ENCODE assay signal across 8 cellular contexts in genomic region chr6:32195902-32196681, GRCh38. TPM values are rescaled to one million over a fixed set of nuclear protein-coding genes. Genes with fewer than 3 reads are reported as not detected.
DNase-seq lines count a peak whose midpoint lies in the region; ATAC-seq and TF ChIP-seq lines count a peak whose summit lies in the region.

No MANE protein-coding gene starts in this region.

- DNase-seq in GM04504 (ENCODE audit: low read depth) (peak; percentile 44), GM23338 (ENCODE audit: low spot score) (peak; percentile 97), Kasumi-1 (lab: John Stamatoyannopoulos, UW) (peak; percentile 30 to 41), SJCRH30 (peak; percentile 96 to 97), adrenal gland (peak; percentile 85 to 97 (median 90)), heart left ventricle (peak; percentile 96 to 98 (median 97)), NCI-H187 treated with DMSO at 0.1 percent for 48 hours (lab: John Stamatoyannopoulos, UW) (no peak)

- H3K4me2 ChIP-seq in GM23338 (peak overlapping the region; percentile 100), parathyroid adenoma (ENCODE audit: low read length) (peak overlapping the region; percentile 92)

- H2AFZ ChIP-seq in GM23338 (peak overlapping the region; percentile 86; the same call in 1 of the 2 replicates), parathyroid adenoma (peak overlapping the region; percentile 93)

- no peak for TF ChIP-seq CTCF in GM23338 (conservative IDR thresholded peaks at IDR 0.05; ENCODE audit: low read depth in 2 of 2)
- peak in 1 of 6 experiments; percentile 2 for TF ChIP-seq CTCF in adrenal gland (IDR thresholded peaks at IDR 0.05)
- peak in 1 of 12 donors; percentile 3 for TF ChIP-seq CTCF in heart left ventricle (IDR thresholded peaks at IDR 0.05)
- no peak for TF ChIP-seq CTCF in parathyroid adenoma (IDR thresholded peaks at IDR 0.05)

- H3K27ac Mint-ChIP-seq in GM23338, result peak overlapping the region; percentile 100

- H3K36me3 Mint-ChIP-seq in GM23338 (ENCODE audit: low read depth), result no peaks in the 10 kb centered on the region

- 0 to 1% (median 0%) methylated on average over 5 to 58 of the region's 58 CpGs for WGBS in adrenal gland, 4 donors
- WGBS in heart left ventricle, 4 donors, result 0% methylated on average over 29 to 58 of the region's 58 CpGs

- H3K4me1 ChIP-seq in GM23338 (ENCODE audit: insufficient read depth), result peaks cover 48% of the 10 kb centered on the region
- H3K4me1 ChIP-seq in SJCRH30, result peaks cover 4% of the 10 kb centered on the region
- H3K4me1 ChIP-seq in adrenal gland (replicated peaks in 1 of 2), result peaks cover 6 to 29% of the 10 kb centered on the region in 2 donors
- H3K4me1 ChIP-seq in heart left ventricle, result peaks cover 4 to 56% (median 34%) of the 10 kb centered on the region in 12 donors
- H3K4me1 ChIP-seq in parathyroid adenoma, result peaks cover under 1% of the 10 kb centered on the region

- intact Hi-C loops in adrenal gland (cut with DNase I) (no loop called here), heart left ventricle (cut with DNase I) (loop anchor here in 5 of 10 donors (1.0 to 10.0 kb wide), 9 partner anchors 18 to 1009 kb away; partner anchors contain the start of genes ATF6B (in 2 of the 5), RNF5 (in 2 of the 5), FKBPL (in 1 of the 5) and HSD17B8 (in 1 of the 5))

- H3K9me3 ChIP-seq in SJCRH30 (replicated peaks) (no peaks in the 10 kb centered on the region), adrenal gland (replicated peaks in 1 of 3) (no peaks in the 10 kb centered on the region), heart left ventricle (no peaks in the 10 kb centered on the region), parathyroid adenoma (ENCODE audit: control insufficient read depth, low read length) (no peaks in the 10 kb centered on the region)

- H3K27ac ChIP-seq in GM23338 (ENCODE audit: low read depth), result peak overlapping the region; percentile 100
- H3K27ac ChIP-seq in SJCRH30, result peak overlapping the region; percentile 100
- H3K27ac ChIP-seq in adrenal gland, result peak overlapping the region; percentile 98 to 100 (median 99)
- peak overlapping the region; percentile 92 to 100 (median 100) for H3K27ac ChIP-seq in heart left ventricle
- H3K27ac ChIP-seq in parathyroid adenoma, result peak overlapping the region; percentile 98

- ATAC-seq in GM23338 (peak; percentile 74), heart left ventricle (peak; percentile 32 to 89 (median 62))

- peak; percentile 98 for TF ChIP-seq POLR2A in adrenal gland (IDR thresholded peaks at IDR 0.05)
- TF ChIP-seq POLR2A in heart left ventricle (IDR thresholded peaks at IDR 0.05), result peak; percentile 72 to 94

- H3K36me3 ChIP-seq in GM23338 (ENCODE audit: insufficient read depth), result no peaks in the 10 kb centered on the region
- no peaks in the 10 kb centered on the region for H3K36me3 ChIP-seq in SJCRH30
- H3K36me3 ChIP-seq in adrenal gland (replicated peaks in 1 of 2), result no peaks in the 10 kb centered on the region
- H3K36me3 ChIP-seq in heart left ventricle, result peaks cover 0 to 21% (median 0%) of the 10 kb centered on the region in 9 donors
- H3K36me3 ChIP-seq in parathyroid adenoma (ENCODE audit: control insufficient read depth, insufficient read depth, low read length), result no peaks in the 10 kb centered on the region

- H3K9me2 ChIP-seq in GM23338 (ENCODE audit: insufficient read depth), result no peaks in the 10 kb centered on the region

- H4K20me1 ChIP-seq in GM23338 (replicated peaks; ENCODE audit: insufficient read depth), result no peaks in the 10 kb centered on the region

- H3K79me2 ChIP-seq in GM23338 (replicated peaks; ENCODE audit: insufficient read depth) (no peaks in the 10 kb centered on the region), parathyroid adenoma (peaks cover under 1% of the 10 kb centered on the region)

- H3F3A ChIP-seq in GM23338 (replicated peaks; ENCODE audit: low read depth), result peaks cover 18% of the 10 kb centered on the region

- H3K4me3 ChIP-seq in GM23338 (peak overlapping the region; percentile 99), SJCRH30 (peak overlapping the region; percentile 73), adrenal gland (peak overlapping the region; percentile 12 to 95 (median 84)), heart left ventricle (peak overlapping the region; percentile 42 to 93 (median 75)), parathyroid adenoma (ENCODE audit: low read depth, low read length) (peak overlapping the region; percentile 82)

- H3K27me3 Mint-ChIP-seq in GM23338 (ENCODE audit: insufficient read depth, low read depth, poor library complexity), result peaks cover 13% of the 10 kb centered on the region

- peak overlapping the region; percentile 95 for H3K4me3 Mint-ChIP-seq in GM23338

- H3K27me3 ChIP-seq in GM23338 (ENCODE audit: insufficient read depth), result no peaks in the 10 kb centered on the region
- no peaks in the 10 kb centered on the region for H3K27me3 ChIP-seq in SJCRH30
- H3K27me3 ChIP-seq in adrenal gland, result no peaks in the 10 kb centered on the region
- H3K27me3 ChIP-seq in heart left ventricle, result no peaks in the 10 kb centered on the region
- no peaks in the 10 kb centered on the region for H3K27me3 ChIP-seq in parathyroid adenoma (ENCODE audit: control insufficient read depth, insufficient read depth, low read length)

- H3K4me1 Mint-ChIP-seq in GM23338, result peaks cover 51% of the 10 kb centered on the region

- H3K9me3 Mint-ChIP-seq in GM23338, result no peaks in the 10 kb centered on the region; the same call in 2 of the 3 replicates

- H3K9ac ChIP-seq in parathyroid adenoma, result peak overlapping the region; percentile 94

TF ChIP-seq in GM23338, 12 proteins besides CTCF, POLR2A, EP300 and RAD21 (continues in another document):
- no peak for TF ChIP-seq ZNF331 (CRISPR knock-in tag; IDR thresholded peaks at IDR 0.05; ENCODE audit: low read depth)
- peak; percentile 53 for TF ChIP-seq POLR2AphosphoS5 (IDR thresholded peaks at IDR 0.05; ENCODE audit: low read depth)
- no peak for TF ChIP-seq NANOG (IDR thresholded peaks at IDR 0.05; ENCODE audit: borderline replicate concordance)

RNA-seq across cellular contexts. Expression of gene GPSM3, which starts 3.6 kb away (rescaled TPM):
- 4.7 and 7.8 TPM in 2 replicates for total RNA-seq in GM23338 (2014; rRNA removed; shearing (Covaris generic))
- polyA plus RNA-seq in GM23338 (2016; fragmentation: Nextera tagmentation; extraction: Ambion mirVana) (5.5 and 5.9 TPM in 2 replicates), adrenal gland (10 to 100 TPM in 2 of 3 donors, 1 to 10 TPM in 1; 4.8 to 32.2 (median 15.9) TPM), heart left ventricle (1 to 10 TPM; 2.9 to 5.5 TPM)
- 2.8 and 3.6 TPM in 2 replicates for total RNA-seq in SJCRH30 (2014; rRNA removed; shearing (Covaris generic))
- total RNA-seq in adrenal gland (10 to 100 TPM; 12.7 to 40.3 (median 19.2) TPM), heart left ventricle (10 to 100 TPM in 2 of 9 donors, 1 to 10 TPM in 7; 1.6 to 41.0 (median 3.8) TPM)

RNA-seq across cellular contexts. Expression of gene PBX2, which starts 6.1 kb away (rescaled TPM):
- 89.4 and 111 TPM in 2 replicates for total RNA-seq in GM23338 (2014; rRNA removed; shearing (Covaris generic))
- polyA plus RNA-seq in GM23338 (2016; fragmentation: Nextera tagmentation; extraction: Ambion mirVana), result 7.2 and 8.5 TPM in 2 replicates
- total RNA-seq in SJCRH30 (2014; rRNA removed; shearing (Covaris generic)), result 39.4 and 41.7 TPM in 2 replicates
- total RNA-seq in adrenal gland, result 100 to 1,000 TPM in 1 of 8 donors, 10 to 100 TPM in 7; 37.4 to 109 (median 61.3) TPM
- polyA plus RNA-seq in adrenal gland, result 100 to 1,000 TPM in 1 of 3 donors, 10 to 100 TPM in 2; 46.6 to 211 (median 85.1) TPM
- 10 to 100 TPM; 25.3 to 60.4 (median 39.7) TPM for total RNA-seq in heart left ventricle
- polyA plus RNA-seq in heart left ventricle, result 10 to 100 TPM; 35.7 to 42.1 TPM

RNA-seq across cellular contexts. Expression of gene AGER, which starts 12.0 kb away (rescaled TPM):
- 2.0 and 2.3 TPM in 2 replicates for total RNA-seq in GM23338 (2014; rRNA removed; shearing (Covaris generic))
- polyA plus RNA-seq in GM23338 (2016; fragmentation: Nextera tagmentation; extraction: Ambion mirVana), result 3.4 and 5.0 TPM in 2 replicates
- 0.71 and 1.4 TPM in 2 replicates for total RNA-seq in SJCRH30 (2014; rRNA removed; shearing (Covaris generic))
- total RNA-seq in adrenal gland, result 1 to 10 TPM in 7 of 8 donors, not detected in 1; 1.4 to 9.7 (median 2.7) TPM
- polyA plus RNA-seq in adrenal gland, result 10 to 100 TPM in 2 of 3 donors, 1 to 10 TPM in 1; 1.7 to 63.9 (median 18.1) TPM
- 1 to 10 TPM in 6 of 9 donors, under 1 TPM in 2, not detected in 1; 0.69 to 5.7 (median 2.2) TPM for total RNA-seq in heart left ventricle
- 1 to 10 TPM; 1.4 to 1.6 TPM for polyA plus RNA-seq in heart left ventricle

RNA-seq across cellular contexts. Expression of gene RNF5, which starts 17.9 kb away (rescaled TPM):
- total RNA-seq in GM23338 (2014; rRNA removed; shearing (Covaris generic)), result 119 and 127 TPM in 2 replicates
- polyA plus RNA-seq in GM23338 (2016; fragmentation: Nextera tagmentation; extraction: Ambion mirVana) (164 and 173 TPM in 2 replicates), adrenal gland (100 to 1,000 TPM in 1 of 3 donors, 10 to 100 TPM in 2; 47.2 to 120 (median 93.2) TPM), heart left ventricle (100 to 1,000 TPM in 1 of 2 donors, 10 to 100 TPM in 1; 95.1 to 132 TPM)
- 60.0 and 63.7 TPM in 2 replicates for total RNA-seq in SJCRH30 (2014; rRNA removed; shearing (Covaris generic))
- total RNA-seq in adrenal gland (100 to 1,000 TPM in 6 of 8 donors, 10 to 100 TPM in 2; 90.6 to 146 (median 116) TPM), heart left ventricle (100 to 1,000 TPM in 2 of 9 donors, 10 to 100 TPM in 7; 62.7 to 136 (median 84.5) TPM)

RNA-seq across cellular contexts. Expression of gene AGPAT1, which starts 20.2 kb away (rescaled TPM):
- 58.8 and 82.1 TPM in 2 replicates for total RNA-seq in GM23338 (2014; rRNA removed; shearing (Covaris generic))
- 39.5 and 39.8 TPM in 2 replicates for polyA plus RNA-seq in GM23338 (2016; fragmentation: Nextera tagmentation; extraction: Ambion mirVana)
- 66.1 and 70.3 TPM in 2 replicates for total RNA-seq in SJCRH30 (2014; rRNA removed; shearing (Covaris generic))
- total RNA-seq in adrenal gland, result 10 to 100 TPM; 51.9 to 91.9 (median 70.2) TPM
- 10 to 100 TPM; 63.5 to 75.8 (median 70.1) TPM for polyA plus RNA-seq in adrenal gland
- 10 to 100 TPM; 45.5 to 61.7 (median 51.0) TPM for total RNA-seq in heart left ventricle
- polyA plus RNA-seq in heart left ventricle, result 10 to 100 TPM; 43.5 to 79.1 TPM
